13 cellular contexts compared by ENCODE assay signal in genomic region chr15:36921484-36922091, GRCh38.
"Had no signal": no experiment of that assay in that cellular context is flagged by ENCODE, and none has a peak within 500 bp of the region (broad histone marks: within the 10 kb centered on the region; RNA-seq: fewer than 3 reads in every experiment).

No MANE protein-coding gene starts in this region.

- H3K9me3 ChIP-seq: body of pancreas, esophagus muscularis mucosa had no signal

- H3K27me3 ChIP-seq: body of pancreas, dorsolateral prefrontal cortex, esophagus muscularis mucosa, foreskin keratinocyte had no signal

- DNase-seq: activated CD4-positive, alpha-beta T cell treated with anti-CD3 and anti-CD28 coated beads, Interleukin-2, amount 10 ng/mL, durations not matched to agents 7 days and 5 days; activated CD4-positive, CD25-positive, alpha-beta regulatory T cell; activated naive CD4-positive, alpha-beta T cell treated with anti-CD3 and anti-CD28 coated beads, Interleukin-2, amount 50 U/mL, for 16 hours; activated T-cell treated with anti-CD3 and anti-CD28 coated beads for 4 hours; body of pancreas; dorsolateral prefrontal cortex; foreskin keratinocyte; stimulated activated CD4-positive, alpha-beta T cell treated with anti-CD3 and anti-CD28 coated beads, Interleukin-2, amount 100 ng/mL, for 48 hours; stimulated activated CD8-positive, alpha-beta memory T cell treated with anti-CD3 and anti-CD28 coated beads, Interleukin-4, amount 100 ng/mL, for 48 hours; T-helper 2 cell had no signal

- H3K4me3 ChIP-seq: body of pancreas, dorsolateral prefrontal cortex, esophagus muscularis mucosa had no signal

- H3K27ac ChIP-seq: body of pancreas, dorsolateral prefrontal cortex, foreskin keratinocyte, parathyroid adenoma had no signal

- H3K4me1 ChIP-seq: foreskin keratinocyte, parathyroid adenoma had no signal

- ATAC-seq: activated T-helper 17 cell treated with anti-CD3 and anti-CD28 coated beads, Interleukin-2, amount 50 U/mL, for 72 hours; body of pancreas; foreskin keratinocyte had no signal
